Comparison of ENCODE assay signal across 14 cellular contexts in the genomic region with DNA sequence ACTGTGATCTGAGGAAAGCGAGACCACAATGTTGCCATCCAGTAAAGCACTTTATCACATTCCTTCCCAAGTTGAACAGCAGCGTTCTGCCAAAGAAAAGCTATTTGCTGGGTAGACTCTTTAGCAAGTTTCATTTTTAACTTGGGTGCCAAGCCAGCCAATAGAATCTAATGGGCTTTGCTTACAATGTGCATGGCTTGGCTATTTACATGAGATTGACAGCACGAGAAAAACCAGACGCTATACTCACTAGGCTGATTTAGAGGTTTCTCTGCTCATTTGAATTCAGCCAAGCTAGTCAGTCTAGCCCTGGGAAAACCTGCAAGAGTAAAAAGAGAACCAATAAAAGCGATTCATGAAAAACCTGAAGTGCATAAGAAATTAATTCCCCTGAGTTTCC.
DNase-seq lines count a peak whose midpoint lies in the region; ATAC-seq, FAIRE-seq and TF ChIP-seq lines count a peak whose summit lies in the region.
"Had no signal": no experiment of that assay in that cellular context is flagged by ENCODE, and none has a peak within 500 bp of the region (broad histone marks: within the 10 kb centered on the region; RNA-seq: fewer than 3 reads in every experiment).

No MANE protein-coding gene starts in this region.

- H3K79me2 ChIP-seq in SK-N-SH (ENCODE audit: insufficient read depth), result peaks cover 3% of the 10 kb centered on the region; the same call in 1 of the 2 replicates

- TF ChIP-seq CTCF in GM06990 (IDR thresholded peaks at IDR 0.05; ENCODE audit: insufficient read depth, low read length, poor library complexity, severe bottlenecking) (no peak), SK-N-SH (IDR thresholded peaks at IDR 0.05) (no peak), heart left ventricle (IDR thresholded peaks at IDR 0.05) (no peak), pancreas (IDR thresholded peaks at IDR 0.05) (no peak), esophagus muscularis mucosa (IDR thresholded peaks at IDR 0.05) (no peak), GM10266 (IDR thresholded peaks at IDR 0.05; ENCODE audit: control insufficient read depth, insufficient read depth, low read depth, missing control alignments) (no peak)

- H3K9ac ChIP-seq in SK-N-SH, result no peak overlapping the region

- no peaks in the 10 kb centered on the region for H3K36me3 ChIP-seq in GM06990 (ENCODE audit: control insufficient read depth, insufficient read depth, low read length)
- H3K36me3 ChIP-seq in SK-N-SH (replicated peaks in 1 of 2; ENCODE audit: control insufficient read depth in 1 of 2, insufficient read depth in 2 of 2, low read length in 1 of 2), result peaks cover 0 to 3% of the 10 kb centered on the region in 2 experiments
- H3K36me3 ChIP-seq in heart left ventricle, result no peaks in the 10 kb centered on the region
- H3K36me3 ChIP-seq in pancreas, result no peaks in the 10 kb centered on the region
- H3K36me3 ChIP-seq in esophagus muscularis mucosa, result no peaks in the 10 kb centered on the region

- H2AFZ ChIP-seq in SK-N-SH (ENCODE audit: low read depth), result no peak overlapping the region

- TF ChIP-seq EP300 in SK-N-SH (IDR thresholded peaks at IDR 0.05; ENCODE audit: borderline replicate concordance in 1 of 2, low read depth in 1 of 2, low read length in 1 of 2), result no peak
- no peak for TF ChIP-seq EP300 in esophagus muscularis mucosa (IDR thresholded peaks at IDR 0.05)

- H3K4me3 ChIP-seq in GM06990 (replicated peaks; ENCODE audit: low read depth, low read length) (no peak overlapping the region), SK-N-SH (ENCODE audit: low read depth in 2 of 2, low read length in 1 of 2) (peak overlapping the region; percentile 12 to 27; a peak in 2 of 4 replicates), heart left ventricle (peak overlapping the region in 1 of 12 donors; percentile 10), pancreas (no peak overlapping the region), esophagus muscularis mucosa (no peak overlapping the region)

- H3K4me2 ChIP-seq in SK-N-SH, result peak overlapping the region; percentile 66; the same call in 1 of the 2 replicates

- no peaks in the 10 kb centered on the region for H4K20me1 ChIP-seq in SK-N-SH (ENCODE audit: insufficient read depth)

- no peaks in the 10 kb centered on the region for H3K9me2 ChIP-seq in SK-N-SH

- H3F3A ChIP-seq in SK-N-SH (replicated peaks; ENCODE audit: insufficient read depth), result peaks cover 7% of the 10 kb centered on the region

- DNase-seq in GM06990 (ENCODE audit: extremely low read depth, insufficient read length), result peak; percentile 38
- no peak for DNase-seq in SK-N-SH
- peak in 2 of 5 donors; percentile 27 to 28 for DNase-seq in heart left ventricle
- DNase-seq in pancreas, result no peak
- DNase-seq in 8988T, result no peak
- no peak for DNase-seq in activated T-cell treated with anti-CD3 and anti-CD28 coated beads, Interleukin-2, amount 50 U/mL, for 1 hour
- no peak for DNase-seq in esophagus muscularis mucosa (ENCODE audit: extremely low spot score)
- DNase-seq in GM10266 (ENCODE audit: extremely low spot score), result no peak
- DNase-seq: activated CD4-positive, alpha-beta T cell treated with anti-CD3 and anti-CD28 coated beads, Interleukin-2, amount 10 ng/mL, durations not matched to agents 7 days and 5 days; DMS153; NCI-H748 treated with DMSO at 0.1 percent for 48 hours; stimulated activated CD4-positive, alpha-beta T cell treated with anti-CD3 and anti-CD28 coated beads, Interleukin-15, amount 100 ng/mL, for 24 hours had no signal

- CTCF ChIA-PET in SK-N-SH (lab: Yijun Ruan, JAX), result interaction anchor here (1.0 kb wide), 1 partner anchor 8 kb away, joined by 3 read pairs; no protein-coding TSS in a partner anchor

- ATAC-seq in heart left ventricle, result peak; percentile 76 to 83 (median 77)
- ATAC-seq in pancreas, result peak in 3 of 4 donors; percentile 37 to 72 (median 50)

- WGBS in SK-N-SH (ENCODE audit: low lambda C conversion rate), result 11% methylated on average over 5 of the region's 5 CpGs
- 42 to 57% (median 48%) methylated on average over 5 of the region's 5 CpGs for WGBS in heart left ventricle, 4 donors
- 30 to 31% methylated on average over 5 of the region's 5 CpGs for WGBS in pancreas, 2 donors
- 48% methylated on average over 5 of the region's 5 CpGs for WGBS in esophagus muscularis mucosa

- POLR2A ChIA-PET in SK-N-SH (lab: Yijun Ruan, JAX), result no interaction called here

- H3K9me3 ChIP-seq in SK-N-SH (no peaks in the 10 kb centered on the region), heart left ventricle (no peaks in the 10 kb centered on the region), pancreas (no peaks in the 10 kb centered on the region), esophagus muscularis mucosa (no peaks in the 10 kb centered on the region)

- TF ChIP-seq RAD21 in SK-N-SH (IDR thresholded peaks at IDR 0.05; ENCODE audit: low read length), result no peak

- TF ChIP-seq POLR2A in heart left ventricle (IDR thresholded peaks at IDR 0.05) (no peak), esophagus muscularis mucosa (IDR thresholded peaks at IDR 0.05; ENCODE audit: low read depth) (no peak)

- H3K4me1 ChIP-seq in SK-N-SH (ENCODE audit: control insufficient read depth in 1 of 2, insufficient read depth in 2 of 2, low read depth in 1 of 2, low read length in 1 of 2) (no peaks in the 10 kb centered on the region; a peak in 2 of 4 replicates), heart left ventricle (peaks cover 8 to 75% (median 38%) of the 10 kb centered on the region in 12 donors), pancreas (no peaks in the 10 kb centered on the region), esophagus muscularis mucosa (peaks cover 8 to 37% (median 16%) of the 10 kb centered on the region in 4 donors)

- H3K27me3 ChIP-seq in GM06990 (replicated peaks; ENCODE audit: control insufficient read depth, insufficient read depth, low read length) (no peaks in the 10 kb centered on the region), SK-N-SH (ENCODE audit: insufficient read depth) (no peaks in the 10 kb centered on the region), heart left ventricle (no peaks in the 10 kb centered on the region), pancreas (no peaks in the 10 kb centered on the region), esophagus muscularis mucosa (no peaks in the 10 kb centered on the region)

- H3K27ac ChIP-seq in SK-N-SH (ENCODE audit: low read depth in 2 of 2, low read length in 1 of 2) (peak overlapping the region; percentile 67 to 76; a peak in 3 of 4 replicates), heart left ventricle (peak overlapping the region; percentile 65 to 90 (median 79)), pancreas (no peak overlapping the region), esophagus muscularis mucosa (replicated peaks in 1 of 4) (no peak overlapping the region)
- H3K27ac ChIP-seq: RWPE1 had no signal

- FAIRE-seq in pancreas (lab: Jason Lieb, UNC), result no peak
- FAIRE-seq: endometrium had no signal

- intact Hi-C loops in heart left ventricle (cut with DNase I) (loop anchor here in 8 of 10 donors (2.0 to 10.0 kb wide), 8 partner anchors 19 to 108 kb away; a partner anchor contains a TSS), pancreas (cut with DNase I) (no loop called here), esophagus muscularis mucosa (cut with DNase I) (no loop called here)

TF ChIP-seq in SK-N-SH, 30 proteins besides CTCF, POLR2A, EP300 and RAD21 (continues in another document):
- no peak for TF ChIP-seq NRF1 (IDR thresholded peaks at IDR 0.05; ENCODE audit: low read depth, low read length)
- TF ChIP-seq RCOR1 (IDR thresholded peaks at IDR 0.05; ENCODE audit: low read length), result no peak
- no peak for TF ChIP-seq TAF1 (IDR thresholded peaks at IDR 0.05; ENCODE audit: borderline replicate concordance, low read depth, low read length)
- TF ChIP-seq MEF2A (IDR thresholded peaks at IDR 0.05; ENCODE audit: borderline replicate concordance, low read depth), result no peak
- TF ChIP-seq, protein P1, sequence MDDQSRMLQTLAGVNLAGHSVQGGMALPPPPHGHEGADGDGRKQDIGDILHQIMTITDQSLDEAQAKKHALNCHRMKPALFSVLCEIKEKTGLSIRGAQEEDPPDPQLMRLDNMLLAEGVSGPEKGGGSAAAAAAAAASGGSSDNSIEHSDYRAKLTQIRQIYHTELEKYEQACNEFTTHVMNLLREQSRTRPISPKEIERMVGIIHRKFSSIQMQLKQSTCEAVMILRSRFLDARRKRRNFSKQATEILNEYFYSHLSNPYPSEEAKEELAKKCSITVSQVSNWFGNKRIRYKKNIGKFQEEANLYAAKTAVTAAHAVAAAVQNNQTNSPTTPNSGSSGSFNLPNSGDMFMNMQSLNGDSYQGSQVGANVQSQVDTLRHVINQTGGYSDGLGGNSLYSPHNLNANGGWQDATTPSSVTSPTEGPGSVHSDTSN (IDR thresholded peaks at IDR 0.05), result peak; percentile 69
- TF ChIP-seq RXRA (IDR thresholded peaks at IDR 0.05; ENCODE audit: borderline replicate concordance, low read depth), result 0 out of 2 replicates have a peak, but pooled peaks have one; percentile 20
- TF ChIP-seq JUND (IDR thresholded peaks at IDR 0.05), result no peak
- no peak; the same call in 1 of the 2 replicates for TF ChIP-seq TEAD4 (IDR thresholded peaks at IDR 0.05; ENCODE audit: borderline replicate concordance, insufficient read depth)
- TF ChIP-seq, protein P2, sequence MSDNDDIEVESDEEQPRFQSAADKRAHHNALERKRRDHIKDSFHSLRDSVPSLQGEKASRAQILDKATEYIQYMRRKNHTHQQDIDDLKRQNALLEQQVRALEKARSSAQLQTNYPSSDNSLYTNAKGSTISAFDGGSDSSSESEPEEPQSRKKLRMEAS (IDR thresholded peaks at IDR 0.05; ENCODE audit: low read depth), result peak; percentile 25; the same call in 1 of the 2 replicates
- no peak for TF ChIP-seq GATA2 (CRISPR knock-in tag; IDR thresholded peaks at IDR 0.05)
- no peak for TF ChIP-seq FOSL2 (IDR thresholded peaks at IDR 0.05; ENCODE audit: borderline replicate concordance, low read depth)

Comparison
In these comparisons a context has a peak if more than half of its experiments do, and no peak if none do; other contexts are left out.
1. H3K4me3 ChIP-seq: peak in SK-N-SH (2 of 2); none in GM06990 (single experiment), pancreas (0 of 4) and esophagus muscularis mucosa (0 of 4).
2. H3K27ac ChIP-seq: peak in SK-N-SH (2 of 2) and heart left ventricle (12 of 12); none in pancreas (0 of 4) and esophagus muscularis mucosa (0 of 4).
3. intact Hi-C loops: an anchor here in heart left ventricle (2.0 to 10.0 kb wide); none called in pancreas and esophagus muscularis mucosa.